Comparison of ENCODE assay signal across 21 cellular contexts in genomic region chr2:6071536-6071935, GRCh38.
A peak's percentile ranks its signal among the peaks of the same experiment; 100 is the strongest.
DNase-seq lines count a peak whose midpoint lies in the region; ATAC-seq and TF ChIP-seq lines count a peak whose summit lies in the region.
"Had no signal": no experiment of that assay in that cellular context is flagged by ENCODE, and none has a peak within 500 bp of the region (broad histone marks: within the 10 kb centered on the region; RNA-seq: fewer than 3 reads in every experiment).

No MANE protein-coding gene starts in this region.

- TF ChIP-seq CTCF in OCI-LY1 (IDR thresholded peaks at IDR 0.05; ENCODE audit: low read length), result no peak
- no peak for TF ChIP-seq CTCF in chondrocyte (IDR thresholded peaks at IDR 0.05)

- peak overlapping the region; percentile 40; the same call in 1 of the 2 replicates for H3K4me2 ChIP-seq in OCI-LY1 (ENCODE audit: low read length)
- H3K4me2 ChIP-seq: GM23338 had no signal

- H3K4me1 Mint-ChIP-seq in chondrocyte (ENCODE audit: low read depth), result peaks cover 22% of the 10 kb centered on the region

- H4K20me1 ChIP-seq in OCI-LY1 (ENCODE audit: insufficient read depth, low read length), result no peaks in the 10 kb centered on the region

- H3K9ac ChIP-seq in OCI-LY1 (ENCODE audit: low read length), result peak overlapping the region; percentile 22; the same call in 1 of the 2 replicates

- H3K4me3 ChIP-seq in OCI-LY1 (ENCODE audit: low read depth, low read length, poor library complexity, severe bottlenecking) (no peak overlapping the region), neuron (ENCODE audit: low read length) (peak overlapping the region; percentile 21)
- H3K4me3 ChIP-seq: GM23338, SJSA1 had no signal

- H3K27me3 ChIP-seq in OCI-LY1 (ENCODE audit: insufficient read depth, low read length) (no peaks in the 10 kb centered on the region), neuron (ENCODE audit: insufficient read depth, low read length) (no peaks in the 10 kb centered on the region)
- H3K27me3 ChIP-seq: SJSA1 had no signal

- H3K4me3 Mint-ChIP-seq in chondrocyte (ENCODE audit: unreplicated experiment), result no peak overlapping the region
- H3K4me3 Mint-ChIP-seq: GM23338 had no signal

- no peaks in the 10 kb centered on the region for H3F3A ChIP-seq in OCI-LY1 (ENCODE audit: insufficient read depth, low read length)

- H3K9me2 ChIP-seq in OCI-LY1 (ENCODE audit: low read depth, low read length), result no peaks in the 10 kb centered on the region

- H3K4me1 ChIP-seq in OCI-LY1 (ENCODE audit: insufficient read depth, low read length, severe bottlenecking), result peaks cover 100% of the 10 kb centered on the region
- peaks cover 87% of the 10 kb centered on the region for H3K4me1 ChIP-seq in neuron (ENCODE audit: insufficient read depth, low read length)
- H3K4me1 ChIP-seq: SJSA1 had no signal

- no peak overlapping the region for H2AFZ ChIP-seq in OCI-LY1 (ENCODE audit: low read length)
- H2AFZ ChIP-seq in neuron (ENCODE audit: low read depth, low read length), result no peak overlapping the region
- H2AFZ ChIP-seq: GM23338 had no signal

- no peaks in the 10 kb centered on the region for H3K36me3 Mint-ChIP-seq in chondrocyte (ENCODE audit: low read depth)

- H3K9me3 ChIP-seq in OCI-LY1 (ENCODE audit: low read length) (no peaks in the 10 kb centered on the region), neuron (ENCODE audit: low read length) (no peaks in the 10 kb centered on the region)
- H3K9me3 ChIP-seq: SJSA1 had no signal

- no peak overlapping the region for H3K27ac Mint-ChIP-seq in chondrocyte (ENCODE audit: unreplicated experiment)
- H3K27ac Mint-ChIP-seq: GM23338 had no signal

- DNase-seq in NCI-H2029 treated with DMSO at 0.1 percent for 48 hours (lab: John Stamatoyannopoulos, UW), result peak; percentile 11
- no peak for DNase-seq in NCI-H2029 (lab: John Stamatoyannopoulos, UW)
- peak; percentile 61 for DNase-seq in NCI-H187 treated with DMSO at 0.1 percent for 48 hours (lab: John Stamatoyannopoulos, UW)
- no peak for DNase-seq in chondrocyte (ENCODE audit: low spot score)
- DNase-seq in activated T-cell treated with anti-CD3 and anti-CD28 coated beads, Interleukin-2, amount 50 U/mL, for 48 hours, result no peak
- DNase-seq: COR-L47, DND-41, GDM1, IMR-90, MV-4-11, NCI-H1930, NCI-H510A treated with DMSO at 0.1 percent for 48 hours, OCI-M1, RPMI8226, T-helper 1 cell had no signal

- H3K27me3 Mint-ChIP-seq in chondrocyte (ENCODE audit: low read depth), result no peaks in the 10 kb centered on the region

- H3K27ac ChIP-seq in OCI-LY1 (ENCODE audit: low read depth, low read length, poor library complexity, severe bottlenecking), result peak overlapping the region; percentile 95
- H3K27ac ChIP-seq: C4-2B, SJSA1 had no signal

- H3K9me3 Mint-ChIP-seq in chondrocyte (ENCODE audit: low read depth), result no peaks in the 10 kb centered on the region

- no peaks in the 10 kb centered on the region for H3K79me2 ChIP-seq in OCI-LY1 (ENCODE audit: insufficient read depth, low read length)

- ATAC-seq in GM19397 (IDR thresholded peaks at IDR 0.05; ENCODE audit: unreplicated experiment), result no peak
- ATAC-seq: GM23338 had no signal

- no peaks in the 10 kb centered on the region for H3K36me3 ChIP-seq in OCI-LY1 (ENCODE audit: insufficient read depth, low read length)
- H3K36me3 ChIP-seq in neuron (ENCODE audit: insufficient read depth, low read length), result no peaks in the 10 kb centered on the region
- H3K36me3 ChIP-seq: SJSA1 had no signal

Comparison
In these comparisons a context has a peak if more than half of its experiments do, and no peak if none do; other contexts are left out.
1. DNase-seq: peak in NCI-H2029 treated with DMSO at 0.1 percent for 48 hours (single experiment) and NCI-H187 treated with DMSO at 0.1 percent for 48 hours (single experiment); none in NCI-H2029 (single experiment), chondrocyte (single experiment) and activated T-cell treated with anti-CD3 and anti-CD28 coated beads, Interleukin-2, amount 50 U/mL, for 48 hours (0 of 2).